ENCODE assay signal across 1 cellular context in genomic region chr10:78260141-78260540, GRCh38.
A peak's percentile ranks its signal among the peaks of the same experiment; 100 is the strongest.
TF ChIP-seq lines count a peak whose summit lies in the region.

No MANE protein-coding gene starts in this region.

TF ChIP-seq in SK-N-SH, 30 proteins besides CTCF, POLR2A, EP300 and RAD21 (continued from another document):
- TF ChIP-seq FOSL2 (IDR thresholded peaks at IDR 0.05; ENCODE audit: borderline replicate concordance, low read depth) (no peak), TEAD4 (IDR thresholded peaks at IDR 0.05; ENCODE audit: borderline replicate concordance, insufficient read depth) (no peak), PBX3 (IDR thresholded peaks at IDR 0.05) (no peak), GABPA (IDR thresholded peaks at IDR 0.05; ENCODE audit: low read depth) (no peak), GATA2 (CRISPR knock-in tag; IDR thresholded peaks at IDR 0.05) (peak; percentile 89), IRF3 (IDR thresholded peaks at IDR 0.05; ENCODE audit: low read depth, low read length) (no peak), TCF12 (IDR thresholded peaks at IDR 0.05) (peak; percentile 24; the same call in 1 of the 2 replicates), USF1 (IDR thresholded peaks at IDR 0.05; ENCODE audit: borderline replicate concordance, low read depth) (no peak), SIN3A (IDR thresholded peaks at IDR 0.05; ENCODE audit: borderline replicate concordance, low read depth, low read length) (no peak), CHD2 (IDR thresholded peaks at IDR 0.05; ENCODE audit: low read length, partially characterized antibody) (peak; percentile 47), SMC3 (IDR thresholded peaks at IDR 0.05; ENCODE audit: low read depth, low read length) (peak; percentile 19; the same call in 1 of the 2 replicates), REST (IDR thresholded peaks at IDR 0.05; ENCODE audit: low read depth, low read length) (no peak), NFIC (IDR thresholded peaks at IDR 0.05; ENCODE audit: borderline replicate concordance) (no peak)
